Comparison of ENCODE assay signal across 1 cellular context in the genomic region with DNA sequence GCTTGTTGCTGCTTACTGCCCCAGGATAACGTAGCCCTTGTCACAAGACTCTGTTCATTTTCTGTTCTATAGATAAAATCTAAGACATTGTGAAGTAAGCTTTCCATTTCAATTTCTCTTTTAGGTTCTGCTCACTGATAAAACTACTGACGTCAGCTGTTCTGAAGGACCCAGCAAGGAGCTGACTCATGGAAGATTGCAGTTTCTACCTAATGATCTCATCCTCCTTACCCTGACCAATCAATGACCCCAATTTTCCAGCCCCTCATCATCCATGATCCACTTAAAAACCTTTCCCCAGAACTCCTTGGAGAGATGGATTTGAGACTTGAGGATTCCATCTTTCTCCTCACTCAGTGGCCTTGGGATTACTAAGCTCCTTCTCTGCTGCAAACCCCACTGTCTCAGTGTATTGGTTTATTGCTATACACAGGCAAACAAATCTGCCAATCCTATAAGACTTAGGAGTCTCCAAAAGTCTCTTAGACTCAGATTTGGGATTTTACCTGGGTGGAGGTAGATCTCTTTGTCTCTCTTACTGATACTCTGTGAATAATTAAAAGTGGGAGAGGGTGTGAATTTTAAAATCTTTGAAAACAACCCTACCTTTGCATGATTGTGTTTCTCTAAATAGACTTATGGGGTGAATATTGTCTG.
TF ChIP-seq lines count a peak whose summit lies in the region.

No MANE protein-coding gene starts in this region.

TF ChIP-seq in HEK293, 187 proteins besides CTCF, POLR2A, EP300 and RAD21 (continued from another document):
- TF ChIP-seq PRDM6 (tag by site-specific recombination; IDR thresholded peaks at IDR 0.05) (no peak), ZNF239 (tag by site-specific recombination; IDR thresholded peaks at IDR 0.05) (no peak), ZNF140 (tag by site-specific recombination; IDR thresholded peaks at IDR 0.05) (peak; percentile 49; the same call in 1 of the 2 replicates), ZSCAN23 (tag by site-specific recombination; IDR thresholded peaks at IDR 0.05) (no peak), ZNF146 (tag by site-specific recombination; IDR thresholded peaks at IDR 0.05) (no peak), ZEB2 (tag by site-specific recombination; IDR thresholded peaks at IDR 0.05) (no peak), ZNF558 (tag by site-specific recombination; IDR thresholded peaks at IDR 0.05) (0 out of 2 replicates have a peak, but pooled peaks have one; percentile 25)
